Comparison of ENCODE assay signal across 13 cellular contexts in the genomic region with DNA sequence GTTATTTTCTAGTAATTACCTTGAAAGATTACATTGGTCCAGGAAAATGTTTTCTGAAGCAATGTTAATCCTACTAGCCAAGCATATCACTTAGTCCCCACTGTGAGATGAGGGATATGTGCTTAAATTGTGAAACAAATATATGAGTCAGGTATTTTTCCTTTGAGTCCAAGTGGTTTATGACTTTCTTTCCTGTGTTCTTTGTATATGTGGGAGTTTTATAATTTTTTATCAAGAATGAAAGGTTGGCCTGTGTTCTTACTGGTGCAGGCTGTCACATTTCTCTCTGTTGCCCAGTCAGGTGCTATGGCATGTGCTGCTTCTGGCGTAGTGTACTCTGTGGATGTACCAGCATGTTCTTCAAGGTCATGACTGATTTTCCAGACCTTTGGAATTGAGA.
DNase-seq lines count a peak whose midpoint lies in the region; ATAC-seq and TF ChIP-seq lines count a peak whose summit lies in the region.
"Had no signal": no experiment of that assay in that cellular context is flagged by ENCODE, and none has a peak within 500 bp of the region (broad histone marks: within the 10 kb centered on the region; RNA-seq: fewer than 3 reads in every experiment).

No MANE protein-coding gene starts in this region.

- peak; percentile 37 for ATAC-seq in activated CD8-positive, alpha-beta T cell treated with anti-CD3 and anti-CD28 coated beads for 36 hours
- ATAC-seq in activated CD8-positive, alpha-beta T cell treated with anti-CD3 and anti-CD28 coated beads, Interleukin-2, amount 10 ng/mL, durations not matched to agents 7 days and 5 days, result no peak
- ATAC-seq in left colon, result peak; percentile 49
- ATAC-seq in thoracic aorta (ENCODE audit: insufficient number of reproducible peaks, low FRiP score, low read depth), result no peak
- no peak for ATAC-seq in GM21737 (IDR thresholded peaks at IDR 0.05; ENCODE audit: unreplicated experiment)

- no peak for DNase-seq in activated CD8-positive, alpha-beta T cell treated with anti-CD3 and anti-CD28 coated beads for 36 hours
- no peak for DNase-seq in activated CD8-positive, alpha-beta T cell treated with anti-CD3 and anti-CD28 coated beads, Interleukin-2, amount 10 ng/mL, durations not matched to agents 7 days and 5 days
- DNase-seq in dermis microvascular lymphatic vessel endothelial cell (ENCODE audit: low read depth in 2 of 2) (peak; percentile 26 to 75), left colon (no peak), thoracic aorta (ENCODE audit: low spot score) (no peak), occipital lobe (lab: John Stamatoyannopoulos, UW) (no peak), osteocyte (ENCODE audit: extremely low spot score, unreplicated experiment) (no peak)
- DNase-seq: activated CD4-positive, alpha-beta T cell treated with anti-CD3 and anti-CD28 coated beads, Interleukin-2, amount 50 U/mL, for 1 hour; activated gamma-delta T cell treated with Interleukin-2 at 50 U/mL for 16 hours; cortex of kidney; MM.1S; OCI-M1 had no signal

- H3K36me3 Mint-ChIP-seq in activated CD8-positive, alpha-beta T cell treated with anti-CD3 and anti-CD28 coated beads for 36 hours (ENCODE audit: low read depth), result peaks cover 12% of the 10 kb centered on the region
- H3K36me3 Mint-ChIP-seq in activated CD8-positive, alpha-beta T cell treated with anti-CD3 and anti-CD28 coated beads, Interleukin-2, amount 10 ng/mL, durations not matched to agents 7 days and 5 days (ENCODE audit: low read depth), result no peaks in the 10 kb centered on the region
- no peaks in the 10 kb centered on the region for H3K36me3 Mint-ChIP-seq in osteocyte (ENCODE audit: unreplicated experiment)

- no peak overlapping the region for H3K4me3 ChIP-seq in thoracic aorta

- peaks cover 26% of the 10 kb centered on the region for H3K4me1 Mint-ChIP-seq in activated CD8-positive, alpha-beta T cell treated with anti-CD3 and anti-CD28 coated beads for 36 hours (ENCODE audit: low read depth)
- peaks cover 14% of the 10 kb centered on the region for H3K4me1 Mint-ChIP-seq in activated CD8-positive, alpha-beta T cell treated with anti-CD3 and anti-CD28 coated beads, Interleukin-2, amount 10 ng/mL, durations not matched to agents 7 days and 5 days (ENCODE audit: low read depth)
- H3K4me1 Mint-ChIP-seq in osteocyte (ENCODE audit: unreplicated experiment), result peaks cover 22% of the 10 kb centered on the region

- H3K9me3 ChIP-seq in thoracic aorta, result no peaks in the 10 kb centered on the region

- CTCF ChIA-PET in activated CD8-positive, alpha-beta T cell treated with anti-CD3 and anti-CD28 coated beads for 36 hours (lab: Charles Lee), result no interaction called here
- CTCF ChIA-PET in activated CD8-positive, alpha-beta T cell treated with anti-CD3 and anti-CD28 coated beads, Interleukin-2, amount 10 ng/mL, durations not matched to agents 7 days and 5 days (lab: Charles Lee), result no interaction called here

- H3K27me3 Mint-ChIP-seq in activated CD8-positive, alpha-beta T cell treated with anti-CD3 and anti-CD28 coated beads for 36 hours, result no peaks in the 10 kb centered on the region
- H3K27me3 Mint-ChIP-seq in activated CD8-positive, alpha-beta T cell treated with anti-CD3 and anti-CD28 coated beads, Interleukin-2, amount 10 ng/mL, durations not matched to agents 7 days and 5 days (ENCODE audit: low read depth), result no peaks in the 10 kb centered on the region
- no peaks in the 10 kb centered on the region for H3K27me3 Mint-ChIP-seq in osteocyte (ENCODE audit: unreplicated experiment)

- H3K4me3 Mint-ChIP-seq in activated CD8-positive, alpha-beta T cell treated with anti-CD3 and anti-CD28 coated beads for 36 hours, result no peak overlapping the region
- no peak overlapping the region for H3K4me3 Mint-ChIP-seq in activated CD8-positive, alpha-beta T cell treated with anti-CD3 and anti-CD28 coated beads, Interleukin-2, amount 10 ng/mL, durations not matched to agents 7 days and 5 days
- no peak overlapping the region for H3K4me3 Mint-ChIP-seq in osteocyte (ENCODE audit: unreplicated experiment)

- no peak for TF ChIP-seq CTCF in activated CD8-positive, alpha-beta T cell treated with anti-CD3 and anti-CD28 coated beads for 36 hours (IDR thresholded peaks at IDR 0.05)
- no peak for TF ChIP-seq CTCF in thoracic aorta (IDR thresholded peaks at IDR 0.05)
- TF ChIP-seq CTCF in osteocyte (IDR thresholded peaks at IDR 0.05), result no peak

- no peaks in the 10 kb centered on the region for H3K27me3 ChIP-seq in thoracic aorta (replicated peaks; ENCODE audit: insufficient read depth)

- POLR2A ChIA-PET in activated CD8-positive, alpha-beta T cell treated with anti-CD3 and anti-CD28 coated beads for 36 hours (lab: Charles Lee), result no interaction called here
- POLR2A ChIA-PET in activated CD8-positive, alpha-beta T cell treated with anti-CD3 and anti-CD28 coated beads, Interleukin-2, amount 10 ng/mL, durations not matched to agents 7 days and 5 days (lab: Charles Lee), result interaction anchor here (0.7 kb wide), 1 partner anchor 9 kb away, joined by 3 read pairs; no protein-coding TSS in a partner anchor

- no peak overlapping the region for H3K27ac Mint-ChIP-seq in activated CD8-positive, alpha-beta T cell treated with anti-CD3 and anti-CD28 coated beads for 36 hours
- no peak overlapping the region for H3K27ac Mint-ChIP-seq in activated CD8-positive, alpha-beta T cell treated with anti-CD3 and anti-CD28 coated beads, Interleukin-2, amount 10 ng/mL, durations not matched to agents 7 days and 5 days
- H3K27ac Mint-ChIP-seq in osteocyte (ENCODE audit: unreplicated experiment), result no peak overlapping the region

- intact Hi-C loops in activated CD8-positive, alpha-beta T cell treated with anti-CD3 and anti-CD28 coated beads for 36 hours (cut with micrococcal nuclease), result no loop called here
- intact Hi-C loops in left colon (cut with DNase I, micrococcal nuclease), result no loop called here

- peak overlapping the region; percentile 83 to 91 for H3K27ac ChIP-seq in thoracic aorta

- H3K4me1 ChIP-seq in thoracic aorta (ENCODE audit: control insufficient read depth in 1 of 2, low read depth in 2 of 2), result peaks cover 41 to 79% of the 10 kb centered on the region in 2 donors

- no peaks in the 10 kb centered on the region for H3K9me3 Mint-ChIP-seq in activated CD8-positive, alpha-beta T cell treated with anti-CD3 and anti-CD28 coated beads for 36 hours
- no peaks in the 10 kb centered on the region for H3K9me3 Mint-ChIP-seq in activated CD8-positive, alpha-beta T cell treated with anti-CD3 and anti-CD28 coated beads, Interleukin-2, amount 10 ng/mL, durations not matched to agents 7 days and 5 days (ENCODE audit: insufficient read depth)
- H3K9me3 Mint-ChIP-seq in osteocyte (ENCODE audit: unreplicated experiment), result no peaks in the 10 kb centered on the region

- H3K36me3 ChIP-seq in thoracic aorta, result no peaks in the 10 kb centered on the region

Comparison
In these comparisons a context has a peak if more than half of its experiments do, and no peak if none do; other contexts are left out.
1. ATAC-seq: peak in activated CD8-positive, alpha-beta T cell treated with anti-CD3 and anti-CD28 coated beads for 36 hours (single experiment) and left colon (single experiment); none in activated CD8-positive, alpha-beta T cell treated with anti-CD3 and anti-CD28 coated beads, Interleukin-2, amount 10 ng/mL, durations not matched to agents 7 days and 5 days (single experiment), thoracic aorta (single experiment) and GM21737 (single experiment).
2. DNase-seq: peak in dermis microvascular lymphatic vessel endothelial cell (2 of 2); none in activated CD8-positive, alpha-beta T cell treated with anti-CD3 and anti-CD28 coated beads for 36 hours (single experiment), activated CD8-positive, alpha-beta T cell treated with anti-CD3 and anti-CD28 coated beads, Interleukin-2, amount 10 ng/mL, durations not matched to agents 7 days and 5 days (single experiment), left colon (0 of 2), thoracic aorta (single experiment), occipital lobe (single experiment) and osteocyte (single experiment).